Comparison of ENCODE assay signal across 1 cellular context in the genomic region with DNA sequence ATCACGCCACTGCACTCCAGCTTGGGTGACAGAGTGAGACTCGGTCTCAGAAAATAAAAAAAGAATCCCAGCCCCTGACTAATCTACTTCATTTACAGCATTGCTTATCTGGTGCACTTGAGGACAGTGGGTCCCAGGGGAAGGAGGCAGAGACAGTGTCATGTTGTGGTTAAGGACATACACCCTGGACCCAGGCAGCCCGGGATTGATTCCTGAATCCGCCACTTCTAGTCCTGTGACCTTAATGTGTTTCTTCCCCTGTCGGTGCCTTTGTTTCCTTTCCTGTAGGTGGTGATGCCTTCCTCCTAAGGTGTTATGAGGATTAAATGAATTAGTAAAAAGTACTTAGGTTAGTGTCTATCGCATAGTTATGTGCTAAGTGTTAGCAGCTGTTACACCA.
TF ChIP-seq lines count a peak whose summit lies in the region.

No MANE protein-coding gene starts in this region.

TF ChIP-seq in H1, 55 proteins besides CTCF, POLR2A, EP300 and RAD21 (continued from another document):
- TF ChIP-seq BRCA1 (IDR thresholded peaks at IDR 0.05; ENCODE audit: low read depth, low read length), result no peak
